ENCODE assay signal across 2 cellular contexts in genomic region chr11:65213322-65214211, GRCh38.
TF ChIP-seq lines count a peak whose summit lies in the region.

No MANE protein-coding gene starts in this region.

TF ChIP-seq in WTC11, 78 proteins besides CTCF, POLR2A, EP300 and RAD21 (continues in another document):
- TF ChIP-seq ZNF423 (CRISPR knock-in tag; IDR thresholded peaks at IDR 0.05) (peak; percentile 63), MAX (CRISPR knock-in tag; IDR thresholded peaks at IDR 0.05) (peak; percentile 81), FOXP4 (CRISPR knock-in tag; IDR thresholded peaks at IDR 0.05) (peak; percentile 73), ZNF138 (CRISPR knock-in tag; conservative IDR thresholded peaks at IDR 0.05) (0 out of 2 replicates have a peak, but pooled peaks have one; percentile 51), NFE2L1 (CRISPR knock-in tag; IDR thresholded peaks at IDR 0.05) (peak; percentile 86), ZNF121 (CRISPR knock-in tag; IDR thresholded peaks at IDR 0.05) (peak; percentile 38; the same call in 1 of the 2 replicates), ZNF263 (CRISPR knock-in tag; IDR thresholded peaks at IDR 0.05; ENCODE audit: low read depth) (0 out of 2 replicates have a peak, but pooled peaks have one; percentile 12), RELA (CRISPR knock-in tag; IDR thresholded peaks at IDR 0.05; ENCODE audit: borderline replicate concordance) (peak; percentile 20; the same call in 1 of the 2 replicates), ZNF671 (CRISPR knock-in tag; IDR thresholded peaks at IDR 0.05) (no peak), ETV6 (CRISPR knock-in tag; IDR thresholded peaks at IDR 0.05) (peak; percentile 74; the same call in 1 of the 2 replicates), E2F5 (CRISPR knock-in tag; IDR thresholded peaks at IDR 0.05) (0 out of 2 replicates have a peak, but pooled peaks have one; percentile 19), USF2 (CRISPR knock-in tag; IDR thresholded peaks at IDR 0.05) (peak; percentile 59), PRRX2 (CRISPR knock-in tag; IDR thresholded peaks at IDR 0.05) (peak; percentile 65; the same call in 1 of the 2 replicates), GRHL2 (CRISPR knock-in tag; IDR thresholded peaks at IDR 0.05; ENCODE audit: insufficient replicate concordance, severe bottlenecking) (no peak), CBFB (CRISPR knock-in tag; IDR thresholded peaks at IDR 0.05; ENCODE audit: low read depth) (peak; percentile 85; the same call in 1 of the 2 replicates), FOXK1 (CRISPR knock-in tag; IDR thresholded peaks at IDR 0.05) (peak; percentile 77; the same call in 1 of the 2 replicates), ATF1 (CRISPR knock-in tag; IDR thresholded peaks at IDR 0.05) (no peak), ZBTB21 (CRISPR knock-in tag; IDR thresholded peaks at IDR 0.05; ENCODE audit: borderline replicate concordance) (peak; percentile 12; the same call in 1 of the 2 replicates), JUN (CRISPR knock-in tag; IDR thresholded peaks at IDR 0.05) (0 out of 2 replicates have a peak, but pooled peaks have one; percentile 35)
- TF ChIP-seq, protein P1, sequence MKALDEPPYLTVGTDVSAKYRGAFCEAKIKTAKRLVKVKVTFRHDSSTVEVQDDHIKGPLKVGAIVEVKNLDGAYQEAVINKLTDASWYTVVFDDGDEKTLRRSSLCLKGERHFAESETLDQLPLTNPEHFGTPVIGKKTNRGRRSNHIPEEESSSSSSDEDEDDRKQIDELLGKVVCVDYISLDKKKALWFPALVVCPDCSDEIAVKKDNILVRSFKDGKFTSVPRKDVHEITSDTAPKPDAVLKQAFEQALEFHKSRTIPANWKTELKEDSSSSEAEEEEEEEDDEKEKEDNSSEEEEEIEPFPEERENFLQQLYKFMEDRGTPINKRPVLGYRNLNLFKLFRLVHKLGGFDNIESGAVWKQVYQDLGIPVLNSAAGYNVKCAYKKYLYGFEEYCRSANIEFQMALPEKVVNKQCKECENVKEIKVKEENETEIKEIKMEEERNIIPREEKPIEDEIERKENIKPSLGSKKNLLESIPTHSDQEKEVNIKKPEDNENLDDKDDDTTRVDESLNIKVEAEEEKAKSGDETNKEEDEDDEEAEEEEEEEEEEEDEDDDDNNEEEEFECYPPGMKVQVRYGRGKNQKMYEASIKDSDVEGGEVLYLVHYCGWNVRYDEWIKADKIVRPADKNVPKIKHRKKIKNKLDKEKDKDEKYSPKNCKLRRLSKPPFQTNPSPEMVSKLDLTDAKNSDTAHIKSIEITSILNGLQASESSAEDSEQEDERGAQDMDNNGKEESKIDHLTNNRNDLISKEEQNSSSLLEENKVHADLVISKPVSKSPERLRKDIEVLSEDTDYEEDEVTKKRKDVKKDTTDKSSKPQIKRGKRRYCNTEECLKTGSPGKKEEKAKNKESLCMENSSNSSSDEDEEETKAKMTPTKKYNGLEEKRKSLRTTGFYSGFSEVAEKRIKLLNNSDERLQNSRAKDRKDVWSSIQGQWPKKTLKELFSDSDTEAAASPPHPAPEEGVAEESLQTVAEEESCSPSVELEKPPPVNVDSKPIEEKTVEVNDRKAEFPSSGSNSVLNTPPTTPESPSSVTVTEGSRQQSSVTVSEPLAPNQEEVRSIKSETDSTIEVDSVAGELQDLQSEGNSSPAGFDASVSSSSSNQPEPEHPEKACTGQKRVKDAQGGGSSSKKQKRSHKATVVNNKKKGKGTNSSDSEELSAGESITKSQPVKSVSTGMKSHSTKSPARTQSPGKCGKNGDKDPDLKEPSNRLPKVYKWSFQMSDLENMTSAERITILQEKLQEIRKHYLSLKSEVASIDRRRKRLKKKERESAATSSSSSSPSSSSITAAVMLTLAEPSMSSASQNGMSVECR (CRISPR knock-in tag; IDR thresholded peaks at IDR 0.05; ENCODE audit: borderline replicate concordance): peak; percentile 61; the same call in 1 of the 2 replicates

TF ChIP-seq in HepG2, 621 proteins besides CTCF, POLR2A, EP300 and RAD21:
- TF ChIP-seq AHR (CRISPR knock-in tag; IDR thresholded peaks at IDR 0.05): no peak
- TF ChIP-seq PHF8 (CRISPR knock-in tag; IDR thresholded peaks at IDR 0.05): no peak
- 0 out of 2 replicates have a peak, but pooled peaks have one; percentile 14 for TF ChIP-seq ZNF687 (CRISPR knock-in tag; IDR thresholded peaks at IDR 0.05)
- TF ChIP-seq HNF4G (IDR thresholded peaks at IDR 0.05; ENCODE audit: borderline replicate concordance, low read depth, low read length): no peak
- no peak for TF ChIP-seq HNF4G (CRISPR knock-in tag; IDR thresholded peaks at IDR 0.05; ENCODE audit: borderline replicate concordance, low read depth)
- TF ChIP-seq AGO1 (IDR thresholded peaks at IDR 0.05; ENCODE audit: low read depth, low read length, poor library complexity, severe bottlenecking): peak; percentile 91
- TF ChIP-seq AGO2 (optimal IDR thresholded peaks at IDR 0.05; ENCODE audit: low read depth, low read length): peak; percentile 89
- no peak for TF ChIP-seq ZNF230 (CRISPR knock-in tag; IDR thresholded peaks at IDR 0.05)
- TF ChIP-seq LCORL (IDR thresholded peaks at IDR 0.05): no peak
- TF ChIP-seq LCORL (CRISPR knock-in tag; IDR thresholded peaks at IDR 0.05): no peak
